22 cellular contexts compared by ENCODE assay signal in genomic region chr17:51032850-51033249, GRCh38.
DNase-seq lines count a peak whose midpoint lies in the region; ATAC-seq and TF ChIP-seq lines count a peak whose summit lies in the region.
"Had no signal": no experiment of that assay in that cellular context is flagged by ENCODE, and none has a peak within 500 bp of the region (broad histone marks: within the 10 kb centered on the region; RNA-seq: fewer than 3 reads in every experiment).

No MANE protein-coding gene starts in this region.

- peak; percentile 31 for ATAC-seq in activated T-helper 17 cell treated with anti-CD3 and anti-CD28 coated beads, Interleukin-2, amount 50 U/mL, for 72 hours (replicated peaks)
- no peak for ATAC-seq in foreskin keratinocyte
- ATAC-seq: GM23338, HepG2, T-cell had no signal

- CTCF ChIA-PET in SK-N-SH (lab: Yijun Ruan, JAX) = interaction anchor here (1.2 to 5.6 kb wide), 5 partner anchors 25 to 181 kb away, joined by 4 to 32 read pairs (median 8); partner anchors contain the start of gene NME1

- H4K20me1 ChIP-seq in GM23248 (ENCODE audit: insufficient read depth) (no peaks in the 10 kb centered on the region), SK-N-SH (ENCODE audit: insufficient read depth) (no peaks in the 10 kb centered on the region)

- H3K9me3 ChIP-seq in GM23248 (ENCODE audit: low read depth) (no peaks in the 10 kb centered on the region), SK-N-SH (no peaks in the 10 kb centered on the region)
- H3K9me3 ChIP-seq: Peyer's patch had no signal

- peaks cover 32% of the 10 kb centered on the region for H3F3A ChIP-seq in GM23248 (ENCODE audit: insufficient read depth)
- peaks cover 29% of the 10 kb centered on the region for H3F3A ChIP-seq in SK-N-SH (replicated peaks; ENCODE audit: insufficient read depth)

- TF ChIP-seq RAD21 in SK-N-SH (IDR thresholded peaks at IDR 0.05; ENCODE audit: low read length) = no peak

- no peak overlapping the region for H3K27ac Mint-ChIP-seq in activated T-helper 17 cell treated with anti-CD3 and anti-CD28 coated beads, Interleukin-2, amount 50 U/mL, for 72 hours
- H3K27ac Mint-ChIP-seq: B cell, CD14-positive monocyte, GM23338 had no signal

- H3K4me1 Mint-ChIP-seq in activated T-helper 17 cell treated with anti-CD3 and anti-CD28 coated beads, Interleukin-2, amount 50 U/mL, for 72 hours = peaks cover 32% of the 10 kb centered on the region

- no peaks in the 10 kb centered on the region for H3K27me3 Mint-ChIP-seq in activated T-helper 17 cell treated with anti-CD3 and anti-CD28 coated beads, Interleukin-2, amount 50 U/mL, for 72 hours
- H3K27me3 Mint-ChIP-seq: B cell, T-cell had no signal

- H3K4me3 ChIP-seq in AG09309 (ENCODE audit: control insufficient read depth, low read depth, low read length) (no peak overlapping the region), GM23248 (no peak overlapping the region), SK-N-SH (ENCODE audit: low read depth in 2 of 2, low read length in 1 of 2) (no peak overlapping the region)
- H3K4me3 ChIP-seq: GM23338, Peyer's patch had no signal

- TF ChIP-seq CTCF in AG09309 (IDR thresholded peaks at IDR 0.05; ENCODE audit: control insufficient read depth, insufficient read depth, low read depth, low read length, missing control alignments) (no peak), foreskin keratinocyte (conservative IDR thresholded peaks at IDR 0.05) (no peak), SK-N-SH (IDR thresholded peaks at IDR 0.05) (no peak)

- H3K27ac ChIP-seq in GM23248 (no peak overlapping the region), foreskin keratinocyte (no peak overlapping the region), SK-N-SH (ENCODE audit: low read depth in 2 of 2, low read length in 1 of 2) (no peak overlapping the region)
- H3K27ac ChIP-seq: HL-60, Peyer's patch had no signal

- no peaks in the 10 kb centered on the region for H3K27me3 ChIP-seq in GM23248 (replicated peaks; ENCODE audit: insufficient read depth)
- H3K27me3 ChIP-seq in foreskin keratinocyte = no peaks in the 10 kb centered on the region
- H3K27me3 ChIP-seq in SK-N-SH (ENCODE audit: insufficient read depth) = no peaks in the 10 kb centered on the region
- H3K27me3 ChIP-seq: Peyer's patch had no signal

- H3K9ac ChIP-seq in GM23248 (no peak overlapping the region), SK-N-SH (no peak overlapping the region)

- H3K36me3 ChIP-seq in GM23248 (ENCODE audit: low read depth) (no peaks in the 10 kb centered on the region), SK-N-SH (replicated peaks in 1 of 2; ENCODE audit: control insufficient read depth in 1 of 2, insufficient read depth in 2 of 2, low read length in 1 of 2) (peaks cover 15 to 38% of the 10 kb centered on the region in 2 experiments)

- H3K4me3 Mint-ChIP-seq in activated T-helper 17 cell treated with anti-CD3 and anti-CD28 coated beads, Interleukin-2, amount 50 U/mL, for 72 hours = no peak overlapping the region
- H3K4me3 Mint-ChIP-seq: B cell, CD14-positive monocyte, GM23338, T-cell had no signal

- H3K9me2 ChIP-seq in GM23248 (ENCODE audit: insufficient read depth) (no peaks in the 10 kb centered on the region), SK-N-SH (no peaks in the 10 kb centered on the region)

- H3K4me1 ChIP-seq in GM23248 (ENCODE audit: insufficient read depth) (peaks cover 34% of the 10 kb centered on the region), foreskin keratinocyte (no peaks in the 10 kb centered on the region), SK-N-SH (ENCODE audit: control insufficient read depth in 1 of 2, insufficient read depth in 2 of 2, low read depth in 1 of 2, low read length in 1 of 2) (peaks cover 3 to 17% of the 10 kb centered on the region in 2 experiments)
- H3K4me1 ChIP-seq: Peyer's patch had no signal

- peaks cover 68% of the 10 kb centered on the region for H3K36me3 Mint-ChIP-seq in activated T-helper 17 cell treated with anti-CD3 and anti-CD28 coated beads, Interleukin-2, amount 50 U/mL, for 72 hours (ENCODE audit: low read depth)

- H3K79me2 ChIP-seq in GM23248 (ENCODE audit: insufficient read depth) (peaks cover 66% of the 10 kb centered on the region), SK-N-SH (ENCODE audit: insufficient read depth) (peaks cover 68% of the 10 kb centered on the region)

- no peak for TF ChIP-seq EP300 in SK-N-SH (IDR thresholded peaks at IDR 0.05; ENCODE audit: borderline replicate concordance in 1 of 2, low read depth in 1 of 2, low read length in 1 of 2)

- H2AFZ ChIP-seq in GM23248 = no peak overlapping the region
- no peak overlapping the region for H2AFZ ChIP-seq in SK-N-SH (ENCODE audit: low read depth)
- H2AFZ ChIP-seq: GM23338 had no signal

- H3K4me2 ChIP-seq in GM23248 (ENCODE audit: unreplicated experiment) (no peak overlapping the region), SK-N-SH (no peak overlapping the region)
- H3K4me2 ChIP-seq: GM23338 had no signal

- in situ Hi-C loops in GM23248 (cut with MboI) = no loop called here

- POLR2A ChIA-PET in SK-N-SH (lab: Yijun Ruan, JAX) = no interaction called here

- DNase-seq in AG09309 (ENCODE audit: low read depth) (peak; percentile 80), GM23248 (peak; percentile 43), iris pigment epithelial cell (ENCODE audit: low read depth) (peak; percentile 87), foreskin keratinocyte (no peak), SK-N-SH (no peak)
- no peak for DNase-seq in stimulated activated CD4-positive, alpha-beta T cell treated with anti-CD3 and anti-CD28 coated beads, Interleukin-4, amount 100 ng/mL, for 24 hours
- DNase-seq: KBM-7, MM.1S, NCI-H1092 treated with DMSO at 0.1 percent for 48 hours, NCI-H146, NCI-H2029, NCI-H2171 treated with DMSO at 0.1 percent for 48 hours, NCI-H524 treated with DMSO at 0.1 percent for 48 hours, NCI-H82, Peyer's patch, T-cell had no signal

- WGBS in GM23248 (ENCODE audit: low coverage in 1 of 2, low lambda C conversion rate in 2 of 2, missing lambda C conversion rate in 2 of 2), 2 experiments = 95% methylated on average over 4 of the region's 4 CpGs
- WGBS in SK-N-SH (ENCODE audit: low lambda C conversion rate) = 95% methylated on average over 4 of the region's 4 CpGs

- no peaks in the 10 kb centered on the region for H3K9me3 Mint-ChIP-seq in activated T-helper 17 cell treated with anti-CD3 and anti-CD28 coated beads, Interleukin-2, amount 50 U/mL, for 72 hours
- H3K9me3 Mint-ChIP-seq: GM23338, T-cell had no signal

TF ChIP-seq in SK-N-SH, 30 proteins besides CTCF, POLR2A, EP300 and RAD21:
- TF ChIP-seq REST (IDR thresholded peaks at IDR 0.05; ENCODE audit: low read depth, low read length) (no peak), TEAD4 (IDR thresholded peaks at IDR 0.05; ENCODE audit: borderline replicate concordance, insufficient read depth) (no peak), TCF12 (IDR thresholded peaks at IDR 0.05) (no peak), MEF2A (IDR thresholded peaks at IDR 0.05; ENCODE audit: borderline replicate concordance, low read depth) (no peak), RXRA (IDR thresholded peaks at IDR 0.05; ENCODE audit: borderline replicate concordance, low read depth) (no peak), NFIC (IDR thresholded peaks at IDR 0.05; ENCODE audit: borderline replicate concordance) (no peak), FOXJ3 (CRISPR knock-in tag; IDR thresholded peaks at IDR 0.05) (no peak), USF2 (IDR thresholded peaks at IDR 0.05; ENCODE audit: borderline replicate concordance, low read depth, low read length) (no peak), ELF1 (IDR thresholded peaks at IDR 0.05) (no peak), TAF1 (IDR thresholded peaks at IDR 0.05; ENCODE audit: borderline replicate concordance, low read depth, low read length) (no peak), RCOR1 (IDR thresholded peaks at IDR 0.05; ENCODE audit: low read length) (no peak), SIN3A (IDR thresholded peaks at IDR 0.05; ENCODE audit: borderline replicate concordance, low read depth, low read length) (no peak), PBX3 (IDR thresholded peaks at IDR 0.05) (no peak)

Comparison
In these comparisons a context has a peak if more than half of its experiments do, and no peak if none do; other contexts are left out.
1. DNase-seq: peak in AG09309 (single experiment), GM23248 (single experiment) and iris pigment epithelial cell (single experiment); none in stimulated activated CD4-positive, alpha-beta T cell treated with anti-CD3 and anti-CD28 coated beads, Interleukin-4, amount 100 ng/mL, for 24 hours (single experiment), foreskin keratinocyte (0 of 2) and SK-N-SH (single experiment).